ENCODE assay signal across 8 cellular contexts in genomic region chr7:104985259-104985617, GRCh38. TPM values are rescaled to one million over a fixed set of nuclear protein-coding genes. Genes with fewer than 3 reads are reported as not detected.
DNase-seq lines count a peak whose midpoint lies in the region; ATAC-seq and TF ChIP-seq lines count a peak whose summit lies in the region.

No MANE protein-coding gene starts in this region.

- peak overlapping the region; percentile 94 for H3K4me3 ChIP-seq in CD4-positive, CD25-positive, alpha-beta regulatory T cell (ENCODE audit: low read depth, low read length)
- H3K4me3 ChIP-seq in HUES64 (ENCODE audit: low read length) (peak overlapping the region; percentile 78), breast epithelium (no peak overlapping the region)

- TF ChIP-seq POLR2A in breast epithelium (IDR thresholded peaks at IDR 0.05), result no peak

- TF ChIP-seq CTCF in breast epithelium (IDR thresholded peaks at IDR 0.05), result no peak
- TF ChIP-seq CTCF in nephron progenitor cell (IDR thresholded peaks at IDR 0.05), result no peak

- peak overlapping the region; percentile 93 to 100 (median 98) for H3K4me3 Mint-ChIP-seq in CD4-positive, CD25-positive, alpha-beta regulatory T cell
- peak overlapping the region; percentile 95 for H3K4me3 Mint-ChIP-seq in nephron progenitor cell

- H3K27me3 ChIP-seq in CD4-positive, CD25-positive, alpha-beta regulatory T cell (ENCODE audit: control insufficient read depth, insufficient read depth, low read length), result no peaks in the 10 kb centered on the region
- H3K27me3 ChIP-seq in HUES64 (ENCODE audit: insufficient read depth, low read length) (no peaks in the 10 kb centered on the region), breast epithelium (no peaks in the 10 kb centered on the region)

- no peak for DNase-seq in CD4-positive, CD25-positive, alpha-beta regulatory T cell
- DNase-seq in breast epithelium (ENCODE audit: low spot score in 2 of 2), result no peak
- no peak for DNase-seq in nephron progenitor cell
- no peak for DNase-seq in cerebellar cortex (ENCODE audit: low spot score)
- DNase-seq in GM03348 (ENCODE audit: low spot score), result no peak

- H3K27ac ChIP-seq in CD4-positive, CD25-positive, alpha-beta regulatory T cell (ENCODE audit: insufficient read depth, low read length, poor library complexity, severe bottlenecking), result peak overlapping the region; percentile 98
- no peak overlapping the region for H3K27ac ChIP-seq in HUES64 (ENCODE audit: low read depth, low read length)
- peak overlapping the region; percentile 99 to 100 for H3K27ac ChIP-seq in breast epithelium

- no peaks in the 10 kb centered on the region for H3K27me3 Mint-ChIP-seq in CD4-positive, CD25-positive, alpha-beta regulatory T cell
- H3K27me3 Mint-ChIP-seq in nephron progenitor cell (ENCODE audit: low read depth, poor library complexity), result no peaks in the 10 kb centered on the region

- H3K27ac Mint-ChIP-seq in CD4-positive, CD25-positive, alpha-beta regulatory T cell, result peak overlapping the region in 2 of 3 donors; percentile 100
- peak overlapping the region; percentile 94 for H3K27ac Mint-ChIP-seq in nephron progenitor cell

- peaks cover 4% of the 10 kb centered on the region for H3K36me3 Mint-ChIP-seq in CD4-positive, CD25-positive, alpha-beta regulatory T cell
- peaks cover 3% of the 10 kb centered on the region for H3K36me3 Mint-ChIP-seq in nephron progenitor cell (ENCODE audit: low read depth)

- H3K9me3 ChIP-seq in CD4-positive, CD25-positive, alpha-beta regulatory T cell (ENCODE audit: control insufficient read depth in 2 of 2, low read length in 2 of 2), result no peaks in the 10 kb centered on the region
- no peaks in the 10 kb centered on the region for H3K9me3 ChIP-seq in HUES64 (ENCODE audit: insufficient read depth, low read depth, low read length)
- H3K9me3 ChIP-seq in breast epithelium, result no peaks in the 10 kb centered on the region

- peaks cover 37 to 72% (median 53%) of the 10 kb centered on the region in 4 donors for H3K4me1 Mint-ChIP-seq in CD4-positive, CD25-positive, alpha-beta regulatory T cell
- peaks cover 35% of the 10 kb centered on the region for H3K4me1 Mint-ChIP-seq in nephron progenitor cell

- peaks cover 2% of the 10 kb centered on the region for H3K36me3 ChIP-seq in CD4-positive, CD25-positive, alpha-beta regulatory T cell (ENCODE audit: control insufficient read depth, insufficient read depth, low read length)
- H3K36me3 ChIP-seq in HUES64 (ENCODE audit: insufficient read depth, low read length) (peaks cover 12% of the 10 kb centered on the region; the same call in 1 of the 2 replicates), breast epithelium (no peaks in the 10 kb centered on the region)

- no peak for ATAC-seq in CD4-positive, CD25-positive, alpha-beta regulatory T cell (ENCODE audit: low read depth in 2 of 2)
- ATAC-seq in GM18861 (IDR thresholded peaks at IDR 0.05; ENCODE audit: unreplicated experiment), result no peak
- ATAC-seq in HG03565 (IDR thresholded peaks at IDR 0.05; ENCODE audit: unreplicated experiment), result no peak

- H3K9ac ChIP-seq in HUES64 (ENCODE audit: low read depth, low read length), result no peak overlapping the region

- intact Hi-C loops in breast epithelium (cut with DNase I; ENCODE audit: low total_unique reads), result no loop called here

- no CpG with 5 or more reads among the region's 1 CpG for WGBS in HUES64

- no peaks in the 10 kb centered on the region for H3K9me3 Mint-ChIP-seq in CD4-positive, CD25-positive, alpha-beta regulatory T cell
- no peaks in the 10 kb centered on the region for H3K9me3 Mint-ChIP-seq in nephron progenitor cell

- H3K4me1 ChIP-seq in CD4-positive, CD25-positive, alpha-beta regulatory T cell (ENCODE audit: control insufficient read depth, insufficient read depth, low read length, poor library complexity, severe bottlenecking), result peaks cover 45% of the 10 kb centered on the region
- H3K4me1 ChIP-seq in HUES64 (ENCODE audit: insufficient read depth, low read length), result peaks cover 47% of the 10 kb centered on the region
- H3K4me1 ChIP-seq in breast epithelium, result peaks cover 0 to 13% of the 10 kb centered on the region in 2 donors

RNA-seq across cellular contexts. Expression of gene KMT2E, which starts 28.8 kb away (rescaled TPM):
- total RNA-seq in CD4-positive, CD25-positive, alpha-beta regulatory T cell, result 360 TPM
- polyA plus RNA-seq in CD4-positive, CD25-positive, alpha-beta regulatory T cell, result 100 to 1,000 TPM; 146 to 197 (median 177) TPM
- 26.6 TPM for polyA plus RNA-seq in HUES64 (2013, experiment 1 of 2)
- polyA plus RNA-seq in HUES64 (2013, experiment 2 of 2), result 35.1 TPM
- 100 to 1,000 TPM in 2 of 3 donors, 10 to 100 TPM in 1; 88.2 to 184 (median 168) TPM for total RNA-seq in breast epithelium

Comparison
In these comparisons a context has a peak if more than half of its experiments do, and no peak if none do; other contexts are left out.
1. H3K4me3 ChIP-seq: peak in CD4-positive, CD25-positive, alpha-beta regulatory T cell (single experiment) and HUES64 (single experiment); none in breast epithelium (0 of 3).